ENCODE assay signal across 16 cellular contexts in genomic region chr21:44758781-44759627, GRCh38. TPM values are rescaled to one million over a fixed set of nuclear protein-coding genes. Genes with fewer than 3 reads are reported as not detected.
"Had no signal": no experiment of that assay in that cellular context is flagged by ENCODE, and none has a peak within 500 bp of the region (broad histone marks: within the 10 kb centered on the region; RNA-seq: fewer than 3 reads in every experiment).

No MANE protein-coding gene starts in this region.

- H3K9me3 Mint-ChIP-seq: activated CD8-positive, alpha-beta T cell treated with anti-CD3 and anti-CD28 coated beads for 36 hours; activated naive CD4-positive, alpha-beta T cell treated with anti-CD3 and anti-CD28 coated beads, Interleukin-2, amount 50 U/mL, for 24 hours; activated T-helper 1 cell treated with anti-CD3 and anti-CD28 coated beads, Interleukin-12 subunit alpha, Interleukin-12 subunit beta, Interleukin-2, Interleukin-4 antibody, amounts not matched to agents 30 ng/mL and 10 ng/mL and 1 ng/mL, durations not matched to agents 14 hours and 24 hours and 36 hours; dendritic cell treated with granulocyte-macrophage colony-stimulating factor and Interleukin-4, amounts not matched to agents 40 ng/mL and 50 ng/mL, for 4 days; effector memory CD8-positive, alpha-beta T cell had no signal

- H3K27ac Mint-ChIP-seq: activated CD4-positive, alpha-beta T cell treated with anti-CD3 and anti-CD28 coated beads for 36 hours; activated CD8-positive, alpha-beta T cell treated with anti-CD3 and anti-CD28 coated beads for 36 hours; activated naive CD4-positive, alpha-beta T cell treated with anti-CD3 and anti-CD28 coated beads, Interleukin-2, amount 50 U/mL, for 24 hours; activated T-helper 1 cell treated with anti-CD3 and anti-CD28 coated beads, Interleukin-12 subunit alpha, Interleukin-12 subunit beta, Interleukin-2, Interleukin-4 antibody, amounts not matched to agents 30 ng/mL and 10 ng/mL and 1 ng/mL, durations not matched to agents 14 hours and 24 hours and 36 hours; dendritic cell treated with granulocyte-macrophage colony-stimulating factor and Interleukin-4, amounts not matched to agents 40 ng/mL and 50 ng/mL, for 4 days; effector memory CD8-positive, alpha-beta T cell; nephron progenitor cell had no signal

- H3K27me3 ChIP-seq: ovary, thyroid gland had no signal

- H3K27ac ChIP-seq: ovary, thyroid gland had no signal

- H3K4me3 Mint-ChIP-seq: activated CD4-positive, alpha-beta T cell treated with anti-CD3 and anti-CD28 coated beads for 36 hours; activated CD8-positive, alpha-beta T cell treated with anti-CD3 and anti-CD28 coated beads for 36 hours; activated naive CD4-positive, alpha-beta T cell treated with anti-CD3 and anti-CD28 coated beads, Interleukin-2, amount 50 U/mL, for 24 hours; activated T-helper 1 cell treated with anti-CD3 and anti-CD28 coated beads, Interleukin-12 subunit alpha, Interleukin-12 subunit beta, Interleukin-2, Interleukin-4 antibody, amounts not matched to agents 30 ng/mL and 10 ng/mL and 1 ng/mL, durations not matched to agents 14 hours and 24 hours and 36 hours; dendritic cell treated with granulocyte-macrophage colony-stimulating factor and Interleukin-4, amounts not matched to agents 40 ng/mL and 50 ng/mL, for 4 days; effector memory CD8-positive, alpha-beta T cell; nephron progenitor cell had no signal

- H3K36me3 Mint-ChIP-seq: activated naive CD4-positive, alpha-beta T cell treated with anti-CD3 and anti-CD28 coated beads, Interleukin-2, amount 50 U/mL, for 24 hours had no signal

- H3K36me3 ChIP-seq: ovary, thyroid gland had no signal

- H3K9me3 ChIP-seq: ovary, thyroid gland had no signal

- H3K4me3 ChIP-seq: ovary, thyroid gland had no signal

- H3K27me3 Mint-ChIP-seq: activated CD4-positive, alpha-beta T cell treated with anti-CD3 and anti-CD28 coated beads for 36 hours; activated CD8-positive, alpha-beta T cell treated with anti-CD3 and anti-CD28 coated beads for 36 hours; activated naive CD4-positive, alpha-beta T cell treated with anti-CD3 and anti-CD28 coated beads, Interleukin-2, amount 50 U/mL, for 24 hours; dendritic cell treated with granulocyte-macrophage colony-stimulating factor and Interleukin-4, amounts not matched to agents 40 ng/mL and 50 ng/mL, for 4 days; effector memory CD8-positive, alpha-beta T cell had no signal

- ATAC-seq: activated CD4-positive, alpha-beta T cell treated with anti-CD3 and anti-CD28 coated beads for 36 hours; activated CD8-positive, alpha-beta T cell treated with anti-CD3 and anti-CD28 coated beads for 36 hours; effector memory CD8-positive, alpha-beta T cell; left colon had no signal

- DNase-seq: activated CD4-positive, alpha-beta T cell treated with anti-CD3 and anti-CD28 coated beads for 36 hours; activated CD8-positive, alpha-beta memory T cell treated with anti-CD3 and anti-CD28 coated beads, Interleukin-2, amount 50 U/mL, for 4 hours; activated CD8-positive, alpha-beta T cell treated with anti-CD3 and anti-CD28 coated beads for 36 hours; central memory CD4-positive, alpha-beta T cell; effector memory CD8-positive, alpha-beta T cell; erythroblast; left colon; nephron progenitor cell; ovary; T-helper 9 cell; thyroid gland had no signal

- H3K4me1 ChIP-seq: thyroid gland had no signal

RNA-seq across cellular contexts. Expression of gene TSPEAR, which starts 47.6 kb away (rescaled TPM):
- total RNA-seq: activated CD4-positive, alpha-beta T cell treated with anti-CD3 and anti-CD28 coated beads for 36 hours; activated CD8-positive, alpha-beta T cell treated with anti-CD3 and anti-CD28 coated beads for 36 hours; activated T-helper 1 cell treated with anti-CD3 and anti-CD28 coated beads, Interleukin-12 subunit alpha, Interleukin-12 subunit beta, Interleukin-2, Interleukin-4 antibody, amounts not matched to agents 30 ng/mL and 10 ng/mL and 1 ng/mL, durations not matched to agents 14 hours and 24 hours and 36 hours; renal cortical epithelial cell; skeletal muscle tissue had no signal
